In the genomic region with DNA sequence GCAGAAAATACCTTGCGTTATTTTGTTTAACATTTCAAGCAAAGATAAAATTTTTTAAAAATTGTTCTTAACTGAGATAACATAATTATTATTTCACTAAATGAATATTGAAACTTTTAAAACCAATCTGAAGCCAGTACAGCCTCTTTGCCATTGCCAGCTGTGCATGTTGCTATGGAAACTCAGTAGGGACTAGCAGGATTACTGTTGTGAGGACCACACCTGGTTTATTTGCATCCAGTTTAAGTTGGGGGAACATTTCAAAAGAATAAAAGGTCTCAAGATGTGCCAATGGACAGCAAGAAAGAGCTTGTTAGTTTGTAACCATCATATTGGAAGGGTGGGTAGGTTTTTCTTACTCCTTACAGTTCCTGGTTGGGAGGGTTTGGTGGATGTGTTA, we compare ENCODE assay signal across 29 cellular contexts.
DNase-seq lines count a peak whose midpoint lies in the region; ATAC-seq and TF ChIP-seq lines count a peak whose summit lies in the region.
"Had no signal": no experiment of that assay in that cellular context is flagged by ENCODE, and none has a peak within 500 bp of the region (broad histone marks: within the 10 kb centered on the region; RNA-seq: fewer than 3 reads in every experiment).

No MANE protein-coding gene starts in this region.

- ATAC-seq in DND-41 (ENCODE audit: insufficient read depth, low read depth) (0 out of 3 replicates have a peak, but pooled peaks have one; percentile 33), HG03280 (IDR thresholded peaks at IDR 0.05; ENCODE audit: unreplicated experiment) (no peak), HG03175 (IDR thresholded peaks at IDR 0.05; ENCODE audit: unreplicated experiment) (no peak), HG02884 (IDR thresholded peaks at IDR 0.05; ENCODE audit: unreplicated experiment) (no peak)
- ATAC-seq: activated CD4-positive, alpha-beta T cell treated with anti-CD3 and anti-CD28 coated beads for 36 hours; activated CD8-positive, alpha-beta T cell treated with anti-CD3 and anti-CD28 coated beads for 36 hours; effector memory CD8-positive, alpha-beta T cell; left lung; Panc1; right cardiac atrium; stimulated activated naive CD8-positive, alpha-beta T cell treated with anti-CD3 and anti-CD28 coated beads, Interleukin-15, amount 100 ng/mL, for 72 hours had no signal

- H4K20me1 ChIP-seq in DND-41 (ENCODE audit: insufficient read depth, low read length): peaks cover 2% of the 10 kb centered on the region; the same call in 1 of the 2 replicates

- H3K36me3 ChIP-seq in DND-41 (ENCODE audit: insufficient read depth, low read length): no peaks in the 10 kb centered on the region
- H3K36me3 ChIP-seq: BLaER1, left lung, thoracic aorta had no signal

- H3K4me3 ChIP-seq in DND-41 (ENCODE audit: low read depth in 1 of 2, low read length in 2 of 2) (no peak overlapping the region), GM12865 (ENCODE audit: low read depth, low read length) (no peak overlapping the region)
- H3K4me3 ChIP-seq: BLaER1, left lung, smooth muscle cell, thoracic aorta had no signal

- no peaks in the 10 kb centered on the region for H3K9me3 ChIP-seq in DND-41 (ENCODE audit: insufficient read depth, low read length, severe bottlenecking)
- H3K9me3 ChIP-seq: left lung, thoracic aorta had no signal

- DNase-seq in DND-41 (no peak), GM12865 (ENCODE audit: low read depth) (peak; percentile 33), NCI-H526 treated with DMSO at 0.1 percent for 48 hours (lab: John Stamatoyannopoulos, UW) (peak; percentile 41), germinal center (ENCODE audit: low spot score) (peak; percentile 12), HPDE6-E6E7 (ENCODE audit: extremely low spot score) (no peak)
- DNase-seq: activated CD4-positive, alpha-beta T cell treated with anti-CD3 and anti-CD28 coated beads for 36 hours; activated CD8-positive, alpha-beta memory T cell treated with anti-CD3 and anti-CD28 coated beads, Interleukin-2, amount 50 U/mL, for 48 hours; activated CD8-positive, alpha-beta T cell treated with anti-CD3 and anti-CD28 coated beads for 36 hours; activated naive CD4-positive, alpha-beta T cell treated with Interleukin-2 at 50 U/mL for 16 hours; central memory CD4-positive, alpha-beta T cell; DMS79; effector memory CD8-positive, alpha-beta T cell; GDM1; islet precursor cell; left lung; NCI-H1048; NCI-H2029; NCI-H226; NK-92 treated with Interleukin-12 subunit alpha and Interleukin-12 subunit beta, amount 100 ng/mL, for 24 hours; right cardiac atrium; SIG-M5; stimulated activated naive CD8-positive, alpha-beta T cell treated with anti-CD3 and anti-CD28 coated beads, Interleukin-15, amount 100 ng/mL, for 72 hours had no signal

- H3K27me3 ChIP-seq in DND-41 (ENCODE audit: insufficient read depth, low read length, poor library complexity): no peaks in the 10 kb centered on the region
- H3K27me3 ChIP-seq: BLaER1, left lung had no signal

- no peak overlapping the region for H3K27ac ChIP-seq in DND-41 (ENCODE audit: low read length)
- H3K27ac ChIP-seq: BLaER1, left lung, thoracic aorta had no signal

- peaks cover 65% of the 10 kb centered on the region for H3K79me2 ChIP-seq in DND-41 (ENCODE audit: insufficient read depth, low read length)

- peaks cover 2% of the 10 kb centered on the region; the same call in 1 of the 2 replicates for H3K4me1 ChIP-seq in DND-41 (ENCODE audit: insufficient read depth, low read length)
- H3K4me1 ChIP-seq: BLaER1 had no signal

- no peak overlapping the region for H3K4me2 ChIP-seq in DND-41 (ENCODE audit: insufficient read depth, low read length)
- H3K4me2 ChIP-seq: BLaER1, smooth muscle cell had no signal

- no peak overlapping the region for H3K9ac ChIP-seq in DND-41 (ENCODE audit: low read depth, low read length)
- H3K9ac ChIP-seq: BLaER1 had no signal

- TF ChIP-seq CTCF in DND-41 (IDR thresholded peaks at IDR 0.05; ENCODE audit: borderline replicate concordance, extremely low read depth, low read length, poor library complexity, severe bottlenecking): no peak
- no peak for TF ChIP-seq CTCF in GM12865 (IDR thresholded peaks at IDR 0.05; ENCODE audit: insufficient read depth, low read depth, low read length, missing control alignments)

- no peak overlapping the region for H2AFZ ChIP-seq in DND-41 (ENCODE audit: low read depth, low read length)

Comparison
In these comparisons a context has a peak if more than half of its experiments do, and no peak if none do; other contexts are left out.
1. DNase-seq: peak in GM12865 (single experiment), NCI-H526 treated with DMSO at 0.1 percent for 48 hours (single experiment) and germinal center (single experiment); none in DND-41 (single experiment) and HPDE6-E6E7 (single experiment).